ENCODE assay signal across 1 cellular context in genomic region chr1:51298322-51298705, GRCh38.
TF ChIP-seq lines count a peak whose summit lies in the region.

No MANE protein-coding gene starts in this region.

TF ChIP-seq in K562, 482 proteins besides CTCF, POLR2A, EP300 and RAD21:
- TF ChIP-seq TFAP4 (CRISPR knock-in tag; IDR thresholded peaks at IDR 0.05; ENCODE audit: borderline replicate concordance), result no peak
- TF ChIP-seq PTTG1 (tag; IDR thresholded peaks at IDR 0.05; ENCODE audit: low read depth), result no peak
- TF ChIP-seq ZNF280B (CRISPR knock-in tag; IDR thresholded peaks at IDR 0.05), result no peak
- TF ChIP-seq, protein P1, sequence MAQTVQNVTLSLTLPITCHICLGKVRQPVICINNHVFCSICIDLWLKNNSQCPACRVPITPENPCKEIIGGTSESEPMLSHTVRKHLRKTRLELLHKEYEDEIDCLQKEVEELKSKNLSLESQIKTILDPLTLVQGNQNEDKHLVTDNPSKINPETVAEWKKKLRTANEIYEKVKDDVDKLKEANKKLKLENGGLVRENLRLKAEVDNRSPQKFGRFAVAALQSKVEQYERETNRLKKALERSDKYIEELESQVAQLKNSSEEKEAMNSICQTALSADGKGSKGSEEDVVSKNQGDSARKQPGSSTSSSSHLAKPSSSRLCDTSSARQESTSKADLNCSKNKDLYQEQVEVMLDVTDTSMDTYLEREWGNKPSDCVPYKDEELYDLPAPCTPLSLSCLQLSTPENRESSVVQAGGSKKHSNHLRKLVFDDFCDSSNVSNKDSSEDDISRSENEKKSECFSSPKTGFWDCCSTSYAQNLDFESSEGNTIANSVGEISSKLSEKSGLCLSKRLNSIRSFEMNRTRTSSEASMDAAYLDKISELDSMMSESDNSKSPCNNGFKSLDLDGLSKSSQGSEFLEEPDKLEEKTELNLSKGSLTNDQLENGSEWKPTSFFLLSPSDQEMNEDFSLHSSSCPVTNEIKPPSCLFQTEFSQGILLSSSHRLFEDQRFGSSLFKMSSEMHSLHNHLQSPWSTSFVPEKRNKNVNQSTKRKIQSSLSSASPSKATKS (CRISPR knock-in tag; IDR thresholded peaks at IDR 0.05), result no peak
- TF ChIP-seq ZNF780A (CRISPR knock-in tag; IDR thresholded peaks at IDR 0.05), result no peak
- no peak for TF ChIP-seq DIDO1 (tag; IDR thresholded peaks at IDR 0.05; ENCODE audit: low read depth)
- TF ChIP-seq, protein P2, sequence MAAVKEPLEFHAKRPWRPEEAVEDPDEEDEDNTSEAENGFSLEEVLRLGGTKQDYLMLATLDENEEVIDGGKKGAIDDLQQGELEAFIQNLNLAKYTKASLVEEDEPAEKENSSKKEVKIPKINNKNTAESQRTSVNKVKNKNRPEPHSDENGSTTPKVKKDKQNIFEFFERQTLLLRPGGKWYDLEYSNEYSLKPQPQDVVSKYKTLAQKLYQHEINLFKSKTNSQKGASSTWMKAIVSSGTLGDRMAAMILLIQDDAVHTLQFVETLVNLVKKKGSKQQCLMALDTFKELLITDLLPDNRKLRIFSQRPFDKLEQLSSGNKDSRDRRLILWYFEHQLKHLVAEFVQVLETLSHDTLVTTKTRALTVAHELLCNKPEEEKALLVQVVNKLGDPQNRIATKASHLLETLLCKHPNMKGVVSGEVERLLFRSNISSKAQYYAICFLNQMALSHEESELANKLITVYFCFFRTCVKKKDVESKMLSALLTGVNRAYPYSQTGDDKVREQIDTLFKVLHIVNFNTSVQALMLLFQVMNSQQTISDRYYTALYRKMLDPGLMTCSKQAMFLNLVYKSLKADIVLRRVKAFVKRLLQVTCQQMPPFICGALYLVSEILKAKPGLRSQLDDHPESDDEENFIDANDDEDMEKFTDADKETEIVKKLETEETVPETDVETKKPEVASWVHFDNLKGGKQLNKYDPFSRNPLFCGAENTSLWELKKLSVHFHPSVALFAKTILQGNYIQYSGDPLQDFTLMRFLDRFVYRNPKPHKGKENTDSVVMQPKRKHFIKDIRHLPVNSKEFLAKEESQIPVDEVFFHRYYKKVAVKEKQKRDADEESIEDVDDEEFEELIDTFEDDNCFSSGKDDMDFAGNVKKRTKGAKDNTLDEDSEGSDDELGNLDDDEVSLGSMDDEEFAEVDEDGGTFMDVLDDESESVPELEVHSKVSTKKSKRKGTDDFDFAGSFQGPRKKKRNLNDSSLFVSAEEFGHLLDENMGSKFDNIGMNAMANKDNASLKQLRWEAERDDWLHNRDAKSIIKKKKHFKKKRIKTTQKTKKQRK (IDR thresholded peaks at IDR 0.05; ENCODE audit: borderline replicate concordance, low read depth, low read length), result no peak
